ENCODE assay signal across 8 cellular contexts in the genomic region with DNA sequence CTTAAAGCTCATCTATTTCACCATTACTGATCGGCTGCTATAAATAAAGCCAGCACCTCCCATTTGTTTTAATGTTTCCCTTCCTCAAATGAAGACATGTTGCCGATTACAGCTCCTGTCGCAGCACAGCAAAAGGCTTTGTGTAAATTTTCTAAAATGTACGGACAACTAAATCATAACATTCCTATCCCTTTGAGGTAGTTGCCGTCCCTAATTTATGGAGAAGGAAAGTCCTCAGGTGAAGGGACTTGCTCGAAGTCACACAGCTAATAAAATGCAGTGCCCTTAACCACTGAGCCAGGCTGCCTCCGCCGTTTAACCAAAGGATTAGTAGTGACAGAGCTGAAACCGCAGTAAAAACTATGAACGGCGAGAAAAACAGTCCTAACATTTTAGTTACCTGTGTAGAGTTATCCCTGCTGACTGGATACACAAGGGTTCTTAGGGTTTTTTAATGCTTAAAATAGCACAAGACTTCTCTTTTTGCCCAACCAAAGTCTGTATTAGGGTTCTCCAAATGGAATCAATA. TPM values are rescaled to one million over a fixed set of nuclear protein-coding genes. Genes with fewer than 3 reads are reported as not detected.
DNase-seq lines count a peak whose midpoint lies in the region; ATAC-seq and TF ChIP-seq lines count a peak whose summit lies in the region.

No MANE protein-coding gene starts in this region.

- H3K4me1 ChIP-seq in tibial artery: peaks cover 0 to 25% (median 15%) of the 10 kb centered on the region in 4 donors

- intact Hi-C loops in left colon (cut with DNase I, micrococcal nuclease): no loop called here
- intact Hi-C loops in tibial artery (cut with DNase I; ENCODE audit: low total_unique reads): no loop called here

- POLR2A ChIA-PET in activated naive CD8-positive, alpha-beta T cell treated with anti-CD3 and anti-CD28 coated beads, Interleukin-2, amount 10 ng/mL, durations not matched to agents 7 days and 5 days (lab: Charles Lee): interaction anchor here (0.6 to 1.8 kb wide), 5 partner anchors 12 to 660 kb away, joined by 3 to 8 read pairs (median 5); a partner anchor contains a TSS

- H3K27ac ChIP-seq in HL-60 (replicated peaks): peak overlapping the region; percentile 48
- peak overlapping the region; percentile 96 for H3K27ac ChIP-seq in tibial artery

- H3K27me3 Mint-ChIP-seq in activated naive CD8-positive, alpha-beta T cell treated with anti-CD3 and anti-CD28 coated beads, Interleukin-2, amount 10 ng/mL, durations not matched to agents 7 days and 5 days: peaks cover 2% of the 10 kb centered on the region

- H3K9me3 ChIP-seq in tibial artery: no peaks in the 10 kb centered on the region

- H3K4me3 Mint-ChIP-seq in activated naive CD8-positive, alpha-beta T cell treated with anti-CD3 and anti-CD28 coated beads, Interleukin-2, amount 10 ng/mL, durations not matched to agents 7 days and 5 days: peak overlapping the region; percentile 81

- ATAC-seq in activated naive CD8-positive, alpha-beta T cell treated with anti-CD3 and anti-CD28 coated beads, Interleukin-2, amount 10 ng/mL, durations not matched to agents 7 days and 5 days (ENCODE audit: low read depth): peak; percentile 16
- ATAC-seq in left colon (peak; percentile 9), HG02938 (IDR thresholded peaks at IDR 0.05; ENCODE audit: unreplicated experiment) (no peak), HG02870 (IDR thresholded peaks at IDR 0.05; ENCODE audit: unreplicated experiment) (no peak)

- peak overlapping the region; percentile 54 for H3K27ac Mint-ChIP-seq in activated naive CD8-positive, alpha-beta T cell treated with anti-CD3 and anti-CD28 coated beads, Interleukin-2, amount 10 ng/mL, durations not matched to agents 7 days and 5 days

- peak overlapping the region; percentile 87 for H3K4me3 ChIP-seq in AG10803 (ENCODE audit: low read length)
- H3K4me3 ChIP-seq in HL-60 (replicated peaks; ENCODE audit: insufficient read depth, low read length): peak overlapping the region; percentile 92
- H3K4me3 ChIP-seq in tibial artery: peak overlapping the region; percentile 86 to 100

- TF ChIP-seq CTCF in AG10803 (conservative IDR thresholded peaks at IDR 0.05; ENCODE audit: low read length) (no peak), HL-60 (IDR thresholded peaks at IDR 0.05; ENCODE audit: insufficient read depth, low read length) (no peak), tibial artery (IDR thresholded peaks at IDR 0.05) (no peak)

- DNase-seq in AG10803 (ENCODE audit: low read depth): no peak
- peak in 1 of 2 experiments; percentile 32 for DNase-seq in HL-60 (ENCODE audit: low read depth in 1 of 2, low spot score in 1 of 2)
- DNase-seq in activated naive CD8-positive, alpha-beta T cell treated with anti-CD3 and anti-CD28 coated beads, Interleukin-2, amount 10 ng/mL, durations not matched to agents 7 days and 5 days: no peak
- no peak for DNase-seq in left colon
- no peak for DNase-seq in tibial artery
- no peak for DNase-seq in A172 (ENCODE audit: low spot score)

- no peaks in the 10 kb centered on the region for H3K9me3 Mint-ChIP-seq in activated naive CD8-positive, alpha-beta T cell treated with anti-CD3 and anti-CD28 coated beads, Interleukin-2, amount 10 ng/mL, durations not matched to agents 7 days and 5 days

- no peaks in the 10 kb centered on the region for H3K36me3 Mint-ChIP-seq in activated naive CD8-positive, alpha-beta T cell treated with anti-CD3 and anti-CD28 coated beads, Interleukin-2, amount 10 ng/mL, durations not matched to agents 7 days and 5 days

- peaks cover 8% of the 10 kb centered on the region for H3K4me1 Mint-ChIP-seq in activated naive CD8-positive, alpha-beta T cell treated with anti-CD3 and anti-CD28 coated beads, Interleukin-2, amount 10 ng/mL, durations not matched to agents 7 days and 5 days

- peaks cover 17 to 28% (median 27%) of the 10 kb centered on the region in 3 donors for H3K36me3 ChIP-seq in tibial artery

- H3K27me3 ChIP-seq in HL-60 (ENCODE audit: insufficient read depth, poor library complexity, severe bottlenecking): no peaks in the 10 kb centered on the region
- H3K27me3 ChIP-seq in tibial artery: peaks cover 0 to 7% of the 10 kb centered on the region in 2 donors

RNA-seq across cellular contexts. Expression of a gene that starts 0.9 kb away (rescaled TPM):
- 10 to 100 TPM in 1 of 2 experiments, 1 to 10 TPM in 1; 9.4 to 10.3 TPM for total RNA-seq in activated naive CD8-positive, alpha-beta T cell treated with anti-CD3 and anti-CD28 coated beads, Interleukin-2, amount 10 ng/mL, durations not matched to agents 7 days and 5 days
- total RNA-seq in left colon: 100 to 1,000 TPM in 1 of 2 donors, 10 to 100 TPM in 1; 95.6 to 127 TPM
- 44.8 and 57.9 TPM in 2 replicates for total RNA-seq in A172 (2014; rRNA removed; shearing (Covaris generic))

RNA-seq across cellular contexts. Expression of a gene that starts 27.0 kb away (rescaled TPM):
- 100 to 1,000 TPM; 131 to 134 TPM for total RNA-seq in activated naive CD8-positive, alpha-beta T cell treated with anti-CD3 and anti-CD28 coated beads, Interleukin-2, amount 10 ng/mL, durations not matched to agents 7 days and 5 days
- total RNA-seq in left colon: 100 to 1,000 TPM; 180 to 206 TPM
- total RNA-seq in A172 (2014; rRNA removed; shearing (Covaris generic)): 211 and 238 TPM in 2 replicates

RNA-seq across cellular contexts. Expression of a gene that starts 45.2 kb away (rescaled TPM):
- not detected for total RNA-seq in activated naive CD8-positive, alpha-beta T cell treated with anti-CD3 and anti-CD28 coated beads, Interleukin-2, amount 10 ng/mL, durations not matched to agents 7 days and 5 days
- 100 to 1,000 TPM in 1 of 2 donors, 10 to 100 TPM in 1; 61.3 to 138 TPM for total RNA-seq in left colon
- total RNA-seq in A172 (2014; rRNA removed; shearing (Covaris generic)): 0.19 and 0.96 TPM in 2 replicates

Comparison
In these comparisons a context has a peak if more than half of its experiments do, and no peak if none do; other contexts are left out.
1. ATAC-seq: peak in activated naive CD8-positive, alpha-beta T cell treated with anti-CD3 and anti-CD28 coated beads, Interleukin-2, amount 10 ng/mL, durations not matched to agents 7 days and 5 days (single experiment) and left colon (single experiment); none in HG02938 (single experiment) and HG02870 (single experiment).
2. RNA of a gene that starts 45.2 kb away (total RNA-seq): 61.3 to 138 TPM in left colon; 0.19 to 0.96 TPM in A172 and not detected in activated naive CD8-positive, alpha-beta T cell treated with anti-CD3 and anti-CD28 coated beads, Interleukin-2, amount 10 ng/mL, durations not matched to agents 7 days and 5 days; every median in the first group is over 10 times any median in the second.
3. Peak in every context shown above with its lines, with median percentiles within 50 percentile points of each other: H3K4me3 ChIP-seq.